Comparison of ENCODE assay signal across 8 cellular contexts in genomic region chr1:58545591-58546519, GRCh38. TPM values are rescaled to one million over a fixed set of nuclear protein-coding genes. Genes with fewer than 3 reads are reported as not detected.
DNase-seq lines count a peak whose midpoint lies in the region; ATAC-seq and TF ChIP-seq lines count a peak whose summit lies in the region.

No MANE protein-coding gene starts in this region.

- no peaks in the 10 kb centered on the region for H3K27me3 ChIP-seq in kidney epithelial cell (ENCODE audit: control insufficient read depth, insufficient read depth, low read length)

- peak; percentile 24 for DNase-seq in A172 (ENCODE audit: low spot score)
- DNase-seq in NCI-H2196 treated with DMSO at 0.1 percent for 48 hours (lab: John Stamatoyannopoulos, UW; ENCODE audit: unreplicated experiment) = peak; percentile 23
- DNase-seq in activated CD4-positive, alpha-beta T cell treated with anti-CD3 and anti-CD28 coated beads for 24 hours (ENCODE audit: low read depth in 2 of 2) = peak; percentile 47 to 54
- peak; percentile 73 for DNase-seq in cerebellar cortex (ENCODE audit: low spot score)
- DNase-seq in kidney epithelial cell (ENCODE audit: low read depth) = no peak
- peak; percentile 45 to 70 (median 63) for DNase-seq in stimulated activated CD4-positive, alpha-beta T cell treated with anti-CD3 and anti-CD28 coated beads, Interleukin-12 subunit alpha, Interleukin-12 subunit beta, amount 100 ng/mL, for 48 hours (ENCODE audit: low read depth in 2 of 3, low spot score in 1 of 3)

- peak overlapping the region; percentile 63 for H3K4me3 ChIP-seq in kidney epithelial cell (ENCODE audit: low read depth, low read length)

- ATAC-seq in GM18511 (IDR thresholded peaks at IDR 0.05; ENCODE audit: unreplicated experiment) (peak; percentile 65), HG03066 (IDR thresholded peaks at IDR 0.05; ENCODE audit: low read depth, unreplicated experiment) (peak; percentile 53)

- no peaks in the 10 kb centered on the region for H3K36me3 ChIP-seq in kidney epithelial cell (ENCODE audit: control insufficient read depth, insufficient read depth, low read length)

- no peak for TF ChIP-seq CTCF in kidney epithelial cell (IDR thresholded peaks at IDR 0.05; ENCODE audit: insufficient read depth, low read length, poor library complexity, severe bottlenecking)

RNA-seq across cellular contexts. Expression of gene OMA1, which starts 0.7 kb away (rescaled TPM):
- total RNA-seq in A172 (2014; rRNA removed; shearing (Covaris generic)) = 13.6 and 20.4 TPM in 2 replicates
- 10.1 and 10.2 TPM in 2 replicates for total RNA-seq in kidney epithelial cell

RNA-seq across cellular contexts. Expression of gene TACSTD2, which starts 31.2 kb away (rescaled TPM):
- not detected in 2 replicates for total RNA-seq in A172 (2014; rRNA removed; shearing (Covaris generic))
- 169 and 183 TPM in 2 replicates for total RNA-seq in kidney epithelial cell

Comparison
In these comparisons a context has a peak if more than half of its experiments do, and no peak if none do; other contexts are left out.
1. RNA of gene TACSTD2, which starts 31.2 kb away (total RNA-seq): 169 to 183 TPM in kidney epithelial cell; not detected in A172; every median in the first group is over 100 times any median in the second.